ENCODE assay signal across 29 cellular contexts in the genomic region with DNA sequence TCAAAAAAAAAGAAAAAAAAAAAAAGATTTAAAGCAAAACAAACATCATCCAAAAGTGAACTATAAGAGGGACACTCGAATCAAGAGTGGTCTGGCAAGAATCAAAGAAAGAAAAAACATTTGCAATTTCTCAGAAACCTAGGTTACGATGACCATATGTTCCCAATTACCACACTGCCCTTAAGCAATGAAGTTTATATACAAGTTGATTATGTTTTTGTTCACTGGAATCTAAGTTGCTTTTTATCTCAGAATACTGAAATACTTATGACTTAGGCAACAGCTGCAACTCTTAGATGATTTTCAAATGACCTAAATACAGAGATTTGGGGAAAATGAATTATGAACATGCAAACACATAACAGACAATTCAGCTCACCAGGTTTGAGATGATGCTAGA.
DNase-seq lines count a peak whose midpoint lies in the region; ATAC-seq and TF ChIP-seq lines count a peak whose summit lies in the region.
"Had no signal": no experiment of that assay in that cellular context is flagged by ENCODE, and none has a peak within 500 bp of the region (broad histone marks: within the 10 kb centered on the region; RNA-seq: fewer than 3 reads in every experiment).

No MANE protein-coding gene starts in this region.

- no peaks in the 10 kb centered on the region for H3K27me3 ChIP-seq in BJ (ENCODE audit: control insufficient read depth, insufficient read depth, low read length)
- H3K27me3 ChIP-seq in Caco-2 (replicated peaks; ENCODE audit: control insufficient read depth, insufficient read depth, low read length): no peaks in the 10 kb centered on the region
- H3K27me3 ChIP-seq: pancreas, SJCRH30, suprapubic skin, upper lobe of left lung had no signal

- TF ChIP-seq CTCF in BJ (IDR thresholded peaks at IDR 0.05; ENCODE audit: insufficient read depth, low read depth, low read length) (no peak), Caco-2 (IDR thresholded peaks at IDR 0.05; ENCODE audit: insufficient read depth in 1 of 2, low read depth in 1 of 2, low read length in 1 of 2, severe bottlenecking in 1 of 2, unreplicated experiment in 1 of 2) (no peak)

- H3K4me1 ChIP-seq in Caco-2: no peaks in the 10 kb centered on the region
- H3K4me1 ChIP-seq: pancreas, suprapubic skin, upper lobe of left lung had no signal

- peaks cover 4% of the 10 kb centered on the region for H3K27me3 Mint-ChIP-seq in Caco-2 (ENCODE audit: insufficient read depth, unreplicated experiment)
- H3K27me3 Mint-ChIP-seq in T-helper 17 cell: no peaks in the 10 kb centered on the region
- H3K27me3 Mint-ChIP-seq: activated CD4-positive, alpha-beta T cell treated with anti-CD3 and anti-CD28 coated beads for 36 hours; activated CD8-positive, alpha-beta T cell treated with anti-CD3 and anti-CD28 coated beads for 36 hours; activated naive CD4-positive, alpha-beta T cell treated with anti-CD3 and anti-CD28 coated beads, Interleukin-2, amount 10 ng/mL, durations not matched to agents 7 days and 5 days had no signal

- intact Hi-C loops in left ventricle myocardium superior (cut with micrococcal nuclease) (no loop called here), Caco-2 (cut with micrococcal nuclease; ENCODE audit: unreplicated experiment) (no loop called here)

- no peak overlapping the region for H3K4me3 ChIP-seq in BJ (ENCODE audit: low read depth, low read length)
- no peak overlapping the region for H3K4me3 ChIP-seq in Caco-2 (ENCODE audit: low read depth, low read length)
- H3K4me3 ChIP-seq: pancreas, SJCRH30, smooth muscle cell, suprapubic skin, upper lobe of left lung had no signal

- DNase-seq in BJ (ENCODE audit: low read depth): peak; percentile 16
- peak; percentile 3 for DNase-seq in LHCN-M2 (ENCODE audit: low read depth)
- peak; percentile 30 for DNase-seq in epidermal melanocyte (ENCODE audit: insufficient read length, low spot score)
- no peak for DNase-seq in left ventricle myocardium superior
- no peak for DNase-seq in Caco-2
- no peak for DNase-seq in T-helper 17 cell
- no peak for DNase-seq in stimulated activated CD4-positive, alpha-beta T cell treated with anti-CD3 and anti-CD28 coated beads, Interleukin-4, amount 100 ng/mL, for 24 hours
- no peak for DNase-seq in NCI-H2029 treated with DMSO at 0.1 percent for 48 hours (lab: John Stamatoyannopoulos, UW)
- DNase-seq: activated CD4-positive, alpha-beta T cell treated with anti-CD3 and anti-CD28 coated beads for 36 hours; activated CD8-positive, alpha-beta T cell treated with anti-CD3 and anti-CD28 coated beads for 36 hours; activated naive CD4-positive, alpha-beta T cell treated with anti-CD3 and anti-CD28 coated beads, Interleukin-2, amount 10 ng/mL, durations not matched to agents 7 days and 5 days; amygdala; Calu3; Karpas-422; kidney glomerular epithelial cell; mammary epithelial cell; NCI-H1436; NCI-H2107; NCI-H446 treated with DMSO at 0.1 percent for 48 hours; NCI-H774; pancreas; stimulated activated naive CD4-positive, alpha-beta T cell treated with Interleukin-2 at 50 U/mL for 16 hours; SW 1271; T-helper 9 cell; upper lobe of left lung had no signal

- no peaks in the 10 kb centered on the region for H3K36me3 Mint-ChIP-seq in Caco-2 (ENCODE audit: insufficient read depth, unreplicated experiment)
- H3K36me3 Mint-ChIP-seq in T-helper 17 cell (ENCODE audit: low read depth): no peaks in the 10 kb centered on the region
- H3K36me3 Mint-ChIP-seq: activated naive CD4-positive, alpha-beta T cell treated with anti-CD3 and anti-CD28 coated beads, Interleukin-2, amount 10 ng/mL, durations not matched to agents 7 days and 5 days; CD14-positive monocyte had no signal

- BruUV-seq in Caco-2 (replicated peaks; lab: Mats Ljungman, UMichigan): no TSS peak

- H3K36me3 ChIP-seq in BJ (ENCODE audit: control insufficient read depth, insufficient read depth, low read length) (no peaks in the 10 kb centered on the region), Caco-2 (ENCODE audit: control insufficient read depth, insufficient read depth, low read length) (no peaks in the 10 kb centered on the region)
- H3K36me3 ChIP-seq: pancreas, SJCRH30, suprapubic skin, upper lobe of left lung had no signal

- H3K4me1 Mint-ChIP-seq in Caco-2 (ENCODE audit: low read depth, unreplicated experiment) (no peaks in the 10 kb centered on the region), T-helper 17 cell (no peaks in the 10 kb centered on the region)
- H3K4me1 Mint-ChIP-seq: activated CD4-positive, alpha-beta T cell treated with anti-CD3 and anti-CD28 coated beads for 36 hours; activated naive CD4-positive, alpha-beta T cell treated with anti-CD3 and anti-CD28 coated beads, Interleukin-2, amount 10 ng/mL, durations not matched to agents 7 days and 5 days; CD14-positive monocyte had no signal

- POLR2A ChIA-PET in BJ (lab: Charles Lee) (no interaction called here), Caco-2 (lab: Charles Lee) (no interaction called here)

- H3K4me3 Mint-ChIP-seq in Caco-2 (ENCODE audit: unreplicated experiment) (no peak overlapping the region), T-helper 17 cell (no peak overlapping the region)
- H3K4me3 Mint-ChIP-seq: activated CD4-positive, alpha-beta T cell treated with anti-CD3 and anti-CD28 coated beads for 36 hours; activated CD8-positive, alpha-beta T cell treated with anti-CD3 and anti-CD28 coated beads for 36 hours; activated naive CD4-positive, alpha-beta T cell treated with anti-CD3 and anti-CD28 coated beads, Interleukin-2, amount 10 ng/mL, durations not matched to agents 7 days and 5 days; CD14-positive monocyte had no signal

- H3K9me3 ChIP-seq in Caco-2 (no peaks in the 10 kb centered on the region), T-helper 17 cell (ENCODE audit: control insufficient read depth, low read length, poor library complexity, severe bottlenecking) (no peaks in the 10 kb centered on the region)
- H3K9me3 ChIP-seq: pancreas, SJCRH30, suprapubic skin, upper lobe of left lung had no signal

- H3K9me3 Mint-ChIP-seq in Caco-2 (ENCODE audit: unreplicated experiment): no peaks in the 10 kb centered on the region
- H3K9me3 Mint-ChIP-seq: activated CD8-positive, alpha-beta T cell treated with anti-CD3 and anti-CD28 coated beads for 36 hours had no signal

- ATAC-seq in left ventricle myocardium superior (peak; percentile 51), T-helper 17 cell (no peak)
- ATAC-seq: activated CD4-positive, alpha-beta T cell treated with anti-CD3 and anti-CD28 coated beads for 36 hours; activated CD8-positive, alpha-beta T cell treated with anti-CD3 and anti-CD28 coated beads for 36 hours; pancreas had no signal

- H3K27ac Mint-ChIP-seq in Caco-2 (ENCODE audit: unreplicated experiment): no peak overlapping the region
- no peak overlapping the region for H3K27ac Mint-ChIP-seq in T-helper 17 cell
- H3K27ac Mint-ChIP-seq: activated CD4-positive, alpha-beta T cell treated with anti-CD3 and anti-CD28 coated beads for 36 hours; activated CD8-positive, alpha-beta T cell treated with anti-CD3 and anti-CD28 coated beads for 36 hours; activated naive CD4-positive, alpha-beta T cell treated with anti-CD3 and anti-CD28 coated beads, Interleukin-2, amount 10 ng/mL, durations not matched to agents 7 days and 5 days; CD14-positive monocyte had no signal

- CTCF ChIA-PET in BJ (lab: Yijun Ruan, JAX) (no interaction called here), Caco-2 (lab: Charles Lee) (no interaction called here)

Comparison
In these comparisons a context has a peak if more than half of its experiments do, and no peak if none do; other contexts are left out.
1. DNase-seq: peak in BJ (single experiment), LHCN-M2 (single experiment) and epidermal melanocyte (single experiment); none in left ventricle myocardium superior (single experiment), Caco-2 (0 of 2), T-helper 17 cell (0 of 3), stimulated activated CD4-positive, alpha-beta T cell treated with anti-CD3 and anti-CD28 coated beads, Interleukin-4, amount 100 ng/mL, for 24 hours (single experiment) and NCI-H2029 treated with DMSO at 0.1 percent for 48 hours (single experiment).